ENCODE assay signal across 10 cellular contexts in genomic region chr14:51396222-51396815, GRCh38.
DNase-seq lines count a peak whose midpoint lies in the region; ATAC-seq and TF ChIP-seq lines count a peak whose summit lies in the region.
"Had no signal": no experiment of that assay in that cellular context is flagged by ENCODE, and none has a peak within 500 bp of the region (broad histone marks: within the 10 kb centered on the region; RNA-seq: fewer than 3 reads in every experiment).

No MANE protein-coding gene starts in this region.

- TF ChIP-seq CTCF in HFFc6 (IDR thresholded peaks at IDR 0.05), result no peak
- TF ChIP-seq CTCF in body of pancreas (IDR thresholded peaks at IDR 0.05), result no peak
- no peak for TF ChIP-seq CTCF in kidney epithelial cell (IDR thresholded peaks at IDR 0.05; ENCODE audit: insufficient read depth, low read length, poor library complexity, severe bottlenecking)
- TF ChIP-seq CTCF in suprapubic skin (IDR thresholded peaks at IDR 0.05), result no peak

- no peaks in the 10 kb centered on the region for H3K36me3 ChIP-seq in body of pancreas (replicated peaks in 1 of 2; ENCODE audit: insufficient read depth in 1 of 2, low read depth in 2 of 2)
- H3K36me3 ChIP-seq in kidney epithelial cell (ENCODE audit: control insufficient read depth, insufficient read depth, low read length), result no peaks in the 10 kb centered on the region
- H3K36me3 ChIP-seq in suprapubic skin, result no peaks in the 10 kb centered on the region

- no peaks in the 10 kb centered on the region for H3K9me3 Mint-ChIP-seq in HFFc6
- no peaks in the 10 kb centered on the region for H3K9me3 Mint-ChIP-seq in naive thymus-derived CD8-positive, alpha-beta T cell
- H3K9me3 Mint-ChIP-seq: activated CD8-positive, alpha-beta T cell treated with anti-CD3 and anti-CD28 coated beads for 36 hours had no signal

- WGBS in body of pancreas, 2 donors, result 19 to 20% methylated on average over 11 of the region's 11 CpGs
- 20% methylated on average over 11 of the region's 11 CpGs for WGBS in suprapubic skin

- peak overlapping the region; percentile 94 for H3K27ac Mint-ChIP-seq in HFFc6
- H3K27ac Mint-ChIP-seq in naive thymus-derived CD8-positive, alpha-beta T cell, result no peak overlapping the region
- H3K27ac Mint-ChIP-seq: activated CD8-positive, alpha-beta T cell treated with anti-CD3 and anti-CD28 coated beads for 36 hours; stimulated activated naive CD8-positive, alpha-beta T cell treated with anti-CD3 and anti-CD28 coated beads, Interleukin-15, amount 100 ng/mL, for 72 hours had no signal

- H3K4me3 Mint-ChIP-seq in HFFc6, result peak overlapping the region; percentile 77
- H3K4me3 Mint-ChIP-seq in naive thymus-derived CD8-positive, alpha-beta T cell, result no peak overlapping the region
- H3K4me3 Mint-ChIP-seq: activated CD8-positive, alpha-beta T cell treated with anti-CD3 and anti-CD28 coated beads for 36 hours; stimulated activated naive CD8-positive, alpha-beta T cell treated with anti-CD3 and anti-CD28 coated beads, Interleukin-15, amount 100 ng/mL, for 72 hours had no signal

- intact Hi-C loops in body of pancreas (cut with DNase I), result no loop called here

- H3K9me3 ChIP-seq in body of pancreas (no peaks in the 10 kb centered on the region), suprapubic skin (no peaks in the 10 kb centered on the region)

- H3K36me3 Mint-ChIP-seq in HFFc6 (ENCODE audit: low read depth), result no peaks in the 10 kb centered on the region
- no peaks in the 10 kb centered on the region for H3K36me3 Mint-ChIP-seq in naive thymus-derived CD8-positive, alpha-beta T cell

- DNase-seq in HFFc6 (peak; percentile 90), body of pancreas (peak; percentile 20 to 65 (median 44)), kidney epithelial cell (ENCODE audit: low read depth) (peak; percentile 80), suprapubic skin (ENCODE audit: low spot score in 2 of 2) (no peak), NCI-H526 treated with DMSO at 0.1 percent for 48 hours (lab: John Stamatoyannopoulos, UW) (no peak), NCI-H2029 treated with DMSO at 0.1 percent for 48 hours (lab: John Stamatoyannopoulos, UW) (no peak)
- no peak for DNase-seq in naive thymus-derived CD8-positive, alpha-beta T cell
- no peak for DNase-seq in activated CD8-positive, alpha-beta memory T cell treated with anti-CD3 and anti-CD28 coated beads, Interleukin-2, amount 50 U/mL, for 4 hours
- DNase-seq: activated CD8-positive, alpha-beta T cell treated with anti-CD3 and anti-CD28 coated beads for 36 hours; stimulated activated naive CD8-positive, alpha-beta T cell treated with anti-CD3 and anti-CD28 coated beads, Interleukin-15, amount 100 ng/mL, for 72 hours had no signal

- no peak overlapping the region for H3K4me3 ChIP-seq in body of pancreas
- H3K4me3 ChIP-seq in kidney epithelial cell (ENCODE audit: low read depth, low read length), result no peak overlapping the region
- no peak overlapping the region for H3K4me3 ChIP-seq in suprapubic skin

- POLR2A ChIA-PET in naive thymus-derived CD8-positive, alpha-beta T cell (lab: Charles Lee), result no interaction called here

- TF ChIP-seq POLR2A in body of pancreas (IDR thresholded peaks at IDR 0.05) (no peak), suprapubic skin (IDR thresholded peaks at IDR 0.05) (no peak)

- ATAC-seq in body of pancreas, result peak; percentile 66
- no peak for ATAC-seq in naive thymus-derived CD8-positive, alpha-beta T cell
- ATAC-seq: activated CD8-positive, alpha-beta T cell treated with anti-CD3 and anti-CD28 coated beads for 36 hours; stimulated activated naive CD8-positive, alpha-beta T cell treated with anti-CD3 and anti-CD28 coated beads, Interleukin-15, amount 100 ng/mL, for 72 hours had no signal

- H3K27ac ChIP-seq in body of pancreas (peak overlapping the region; percentile 52 to 74 (median 60)), suprapubic skin (peak overlapping the region; percentile 88)

- no peaks in the 10 kb centered on the region for H3K27me3 ChIP-seq in body of pancreas
- H3K27me3 ChIP-seq in kidney epithelial cell (ENCODE audit: control insufficient read depth, insufficient read depth, low read length), result no peaks in the 10 kb centered on the region
- H3K27me3 ChIP-seq in suprapubic skin, result no peaks in the 10 kb centered on the region

- H3K4me1 Mint-ChIP-seq in HFFc6 (ENCODE audit: low read depth), result peaks cover 84% of the 10 kb centered on the region
- H3K4me1 Mint-ChIP-seq in naive thymus-derived CD8-positive, alpha-beta T cell, result no peaks in the 10 kb centered on the region
- H3K4me1 Mint-ChIP-seq: stimulated activated naive CD8-positive, alpha-beta T cell treated with anti-CD3 and anti-CD28 coated beads, Interleukin-15, amount 100 ng/mL, for 72 hours had no signal

- no peak for TF ChIP-seq EP300 in suprapubic skin (IDR thresholded peaks at IDR 0.05)

- H3K4me1 ChIP-seq in body of pancreas (peaks cover 28% of the 10 kb centered on the region), suprapubic skin (peaks cover 57% of the 10 kb centered on the region)

- no peaks in the 10 kb centered on the region for H3K27me3 Mint-ChIP-seq in HFFc6 (ENCODE audit: insufficient read depth)
- H3K27me3 Mint-ChIP-seq in naive thymus-derived CD8-positive, alpha-beta T cell, result peaks cover 6 to 38% (median 13%) of the 10 kb centered on the region in 5 donors

Comparison
In these comparisons a context has a peak if more than half of its experiments do, and no peak if none do; other contexts are left out.
1. DNase-seq: peak in HFFc6 (single experiment), body of pancreas (4 of 4) and kidney epithelial cell (single experiment); none in suprapubic skin (0 of 2), naive thymus-derived CD8-positive, alpha-beta T cell (0 of 10), activated CD8-positive, alpha-beta memory T cell treated with anti-CD3 and anti-CD28 coated beads, Interleukin-2, amount 50 U/mL, for 4 hours (single experiment), NCI-H526 treated with DMSO at 0.1 percent for 48 hours (single experiment) and NCI-H2029 treated with DMSO at 0.1 percent for 48 hours (single experiment).